In the genomic region with DNA sequence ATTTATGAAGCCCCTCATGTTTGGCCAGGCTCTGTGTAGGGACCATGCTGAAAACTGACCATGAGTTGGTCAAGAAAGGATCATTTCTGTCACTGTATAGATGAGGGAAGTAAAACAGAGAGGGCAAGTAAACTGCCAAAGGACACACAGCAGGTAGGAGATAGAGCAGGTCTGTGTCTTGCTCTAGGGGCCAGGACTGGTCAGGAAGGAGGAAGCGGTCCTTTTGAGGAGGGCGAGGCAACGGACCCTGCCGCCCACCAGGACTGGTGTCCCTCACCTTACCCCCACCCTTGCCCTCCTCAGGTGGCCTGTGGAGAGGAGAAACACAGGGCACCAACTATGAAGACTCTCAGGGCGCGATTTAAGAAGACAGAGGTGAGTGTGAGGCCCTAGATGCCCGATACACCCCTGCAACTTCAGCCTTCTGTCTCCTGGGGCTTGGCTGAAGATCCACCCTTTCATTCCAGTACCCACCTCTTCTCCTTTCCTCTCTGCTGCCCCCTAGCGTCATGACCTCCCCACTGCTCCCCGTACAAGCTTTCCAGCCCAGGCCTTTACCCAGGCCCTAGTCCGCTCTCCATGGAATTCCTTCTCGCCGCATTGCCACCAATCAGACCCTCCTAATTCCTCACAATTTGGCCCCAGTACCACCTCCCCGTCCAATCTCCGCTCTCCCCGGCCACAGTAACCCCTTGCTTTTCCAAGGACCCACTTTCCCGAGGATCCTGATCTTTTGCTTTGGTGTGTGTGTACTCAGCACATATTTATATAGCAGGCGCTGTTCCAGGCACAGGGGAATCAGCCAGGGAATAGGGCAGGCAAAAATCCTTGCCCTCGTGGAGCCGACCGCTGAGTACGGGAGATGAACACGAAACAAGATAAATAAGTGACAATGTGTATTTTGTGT, we compare ENCODE assay signal across 8 cellular contexts. TPM values are rescaled to one million over a fixed set of nuclear protein-coding genes. Genes with fewer than 3 reads are reported as not detected.
DNase-seq lines count a peak whose midpoint lies in the region; ATAC-seq, FAIRE-seq and TF ChIP-seq lines count a peak whose summit lies in the region.

No MANE protein-coding gene starts in this region.

- no peak for TF ChIP-seq POLR2A in HepG2 (IDR thresholded peaks at IDR 0.05; ENCODE audit: insufficient read depth in 1 of 2, low read depth in 2 of 2, low read length in 2 of 2)

- peak; percentile 76 for DNase-seq in activated gamma-delta T cell treated with Interleukin-2 at 50 U/mL for 16 hours
- no peak for DNase-seq in activated gamma-delta T cell (lab: John Stamatoyannopoulos, UW)
- peak; percentile 47 for DNase-seq in NCI-H226
- peak; percentile 51 for DNase-seq in central memory CD4-positive, alpha-beta T cell
- DNase-seq in HepG2 (ENCODE audit: low spot score) = peak; percentile 67
- peak; percentile 35 to 72 (median 45) for DNase-seq in stimulated activated CD4-positive, alpha-beta T cell treated with anti-CD3 and anti-CD28 coated beads, TNF-alpha, amount 100 ng/mL, for 1 hour (ENCODE audit: low read depth in 3 of 3, low spot score in 1 of 3)

- peak overlapping the region; percentile 58; the same call in 1 of the 2 replicates for H3K9ac ChIP-seq in HepG2 (ENCODE audit: insufficient read depth, low read depth, low read length)

- no peak overlapping the region for H3K27ac ChIP-seq in HepG2 (ENCODE audit: extremely low read length, insufficient read depth, low read length)

- no peaks in the 10 kb centered on the region; a peak in 1 of 5 replicates for H3K27me3 ChIP-seq in HepG2 (ENCODE audit: control insufficient read depth in 1 of 2, insufficient read depth in 2 of 2, low read length in 2 of 2)

- peak; percentile 47 to 60 for ATAC-seq in activated CD4-positive, CD25-positive, alpha-beta regulatory T cell treated with anti-CD3 and anti-CD28 coated beads, Interleukin-2, amount 50 U/mL, for 24 hours
- ATAC-seq in HepG2 (peak; percentile 86), GM21381 (IDR thresholded peaks at IDR 0.05; ENCODE audit: unreplicated experiment) (no peak)

- peak overlapping the region in 2 of 3 experiments; percentile 32 to 65; a peak in 2 of 6 replicates for H3K4me3 ChIP-seq in HepG2 (replicated peaks in 1 of 3; ENCODE audit: insufficient read depth in 1 of 3, low read depth in 2 of 3, low read length in 3 of 3)

- peak; percentile 81 for FAIRE-seq in HepG2 (lab: Jason Lieb, UNC)

- TF ChIP-seq EP300 in HepG2 (IDR thresholded peaks at IDR 0.05; ENCODE audit: low read depth in 2 of 2, low read length in 2 of 2) (no peak), HepG2 (CRISPR knock-in tag; IDR thresholded peaks at IDR 0.05; ENCODE audit: borderline replicate concordance) (no peak)

- peaks cover 30% of the 10 kb centered on the region for H3K4me1 ChIP-seq in HepG2 (ENCODE audit: insufficient read depth, low read length)

- H3K9me3 ChIP-seq in HepG2 (ENCODE audit: low read length) = no peaks in the 10 kb centered on the region

- no peaks in the 10 kb centered on the region for H4K20me1 ChIP-seq in HepG2 (ENCODE audit: insufficient read depth, low read length)

- intact Hi-C loops in HepG2 (cut with micrococcal nuclease; ENCODE audit: unreplicated experiment) = loop anchor here (5.0 kb wide), 1 partner anchor 44 kb away; no protein-coding TSS in a partner anchor

- TF ChIP-seq RAD21 in HepG2 (CRISPR knock-in tag; IDR thresholded peaks at IDR 0.05) = no peak

- WGBS in HepG2 (ENCODE audit: low lambda C conversion rate) = 10% methylated on average over 20 of the region's 22 CpGs

- no peaks in the 10 kb centered on the region for H3K36me3 ChIP-seq in HepG2 (replicated peaks in 1 of 2; ENCODE audit: control insufficient read depth in 1 of 2, insufficient read depth in 2 of 2, low read length in 2 of 2)

- peak overlapping the region; percentile 97 for H2AFZ ChIP-seq in HepG2 (ENCODE audit: low read length)

- peak overlapping the region; percentile 98 for H3K4me2 ChIP-seq in HepG2 (ENCODE audit: low read depth, low read length)

- in situ Hi-C loops in HepG2 (cut with HindIII; ENCODE audit: extremely low pct_ligation_motif_present, low pct_unique_long_range_greater_than_20kb) = no loop called here

- BruUV-seq in HepG2 (replicated peaks; lab: Mats Ljungman, UMichigan) = no TSS peak

- TF ChIP-seq CTCF in HepG2 (CRISPR knock-in tag; IDR thresholded peaks at IDR 0.05) = peak; percentile 93

- CTCF ChIA-PET in HepG2 (lab: Yijun Ruan, JAX; ENCODE audit: low intra/inter-chr PET ratio, low total read pairs) = interaction anchor here (1.2 to 2.3 kb wide), 4 partner anchors 14 to 46 kb away, joined by 3 to 15 read pairs (median 6); no protein-coding TSS in a partner anchor

- POLR2A ChIA-PET in HepG2 (lab: Yijun Ruan, JAX) = no interaction called here

- no peaks in the 10 kb centered on the region for H3K79me2 ChIP-seq in HepG2 (ENCODE audit: insufficient read depth, low read length)

RNA-seq across cellular contexts. Expression of a gene that starts 3.9 kb away (rescaled TPM):
- 0.13 TPM in 1 of 2 replicates, not detected in the other for total RNA-seq in HepG2 (2016; rRNA removed; fragmentation: Illumina TruSeq; extraction: Trizol)
- not detected in 2 replicates for total RNA-seq in HepG2 (2016; cell fraction: cytosol; rRNA removed; fragmentation: Illumina TruSeq; extraction: Trizol; ENCODE audit: low read depth)
- 0.06 and 0.19 TPM in 2 replicates for total RNA-seq in HepG2 (2016; cell fraction: insoluble cytoplasmic fraction; rRNA removed; fragmentation: Illumina TruSeq; extraction: Trizol)
- total RNA-seq in HepG2 (2016; cell fraction: membrane; rRNA removed; fragmentation: Illumina TruSeq; extraction: Trizol) = not detected in 2 replicates
- total RNA-seq in HepG2 (2016; cell fraction: nucleus; rRNA removed; fragmentation: Illumina TruSeq; extraction: Trizol) = 0.22 TPM in 1 of 2 replicates, not detected in the other
- polyA plus RNA-seq in HepG2 (2011; rRNA removed) = 0.17 and 0.24 TPM in 2 replicates
- 0.15 and 0.19 TPM in 2 replicates for polyA plus RNA-seq in HepG2 (2011; cell fraction: cytosol; rRNA removed)
- 0.97 and 1.2 TPM in 2 replicates for polyA plus RNA-seq in HepG2 (2011; cell fraction: nucleus; rRNA removed)
- polyA plus RNA-seq in HepG2 (2012) = 0.13 and 0.28 TPM in 2 replicates
- not detected in 2 replicates for polyA plus RNA-seq in HepG2 (2016; cell fraction: cytosol; fragmentation: Illumina TruSeq; extraction: Trizol; ENCODE audit: low read depth)
- polyA plus RNA-seq in HepG2 (2016; cell fraction: insoluble cytoplasmic fraction; fragmentation: Illumina TruSeq; extraction: Trizol; ENCODE audit: low read depth) = not detected in 2 replicates
- not detected in 2 replicates for polyA plus RNA-seq in HepG2 (2016; cell fraction: membrane; fragmentation: Illumina TruSeq; extraction: Trizol; ENCODE audit: low read depth)
- polyA plus RNA-seq in HepG2 (2016; cell fraction: nucleus; fragmentation: Illumina TruSeq; extraction: Trizol; ENCODE audit: insufficient read depth, low read depth) = 0.36 and 0.63 TPM in 2 replicates
- polyA minus RNA-seq in HepG2 (2011; rRNA and poly(A)+ RNA removed; ENCODE audit: low replicate concordance) = 0.07 and 0.20 TPM in 2 replicates
- polyA minus RNA-seq in HepG2 (2011; cell fraction: cytosol; rRNA and poly(A)+ RNA removed) = not detected in 2 replicates
- polyA minus RNA-seq in HepG2 (2011; cell fraction: nucleus; rRNA and poly(A)+ RNA removed) = 0.25 TPM in 1 of 2 replicates, not detected in the other

RNA-seq across cellular contexts. Expression of a gene that starts 4.0 kb away (rescaled TPM):
- total RNA-seq in HepG2 (2016; rRNA removed; fragmentation: Illumina TruSeq; extraction: Trizol) = 8.6 and 11.0 TPM in 2 replicates
- total RNA-seq in HepG2 (2016; cell fraction: cytosol; rRNA removed; fragmentation: Illumina TruSeq; extraction: Trizol; ENCODE audit: low read depth) = 7.2 and 9.1 TPM in 2 replicates
- 7.9 and 10.6 TPM in 2 replicates for total RNA-seq in HepG2 (2016; cell fraction: insoluble cytoplasmic fraction; rRNA removed; fragmentation: Illumina TruSeq; extraction: Trizol)
- total RNA-seq in HepG2 (2016; cell fraction: membrane; rRNA removed; fragmentation: Illumina TruSeq; extraction: Trizol) = 7.5 and 8.1 TPM in 2 replicates
- total RNA-seq in HepG2 (2016; cell fraction: nucleus; rRNA removed; fragmentation: Illumina TruSeq; extraction: Trizol) = 7.0 and 8.1 TPM in 2 replicates
- polyA plus RNA-seq in HepG2 (2011; rRNA removed) = 18.4 and 20.7 TPM in 2 replicates
- 12.2 and 19.4 TPM in 2 replicates for polyA plus RNA-seq in HepG2 (2011; cell fraction: cytosol; rRNA removed)
- polyA plus RNA-seq in HepG2 (2011; cell fraction: nucleus; rRNA removed) = 69.5 and 82.9 TPM in 2 replicates
- polyA plus RNA-seq in HepG2 (2012) = 7.3 and 9.2 TPM in 2 replicates
- polyA plus RNA-seq in HepG2 (2016; cell fraction: cytosol; fragmentation: Illumina TruSeq; extraction: Trizol; ENCODE audit: low read depth) = 4.6 and 5.1 TPM in 2 replicates
- 9.5 and 10.8 TPM in 2 replicates for polyA plus RNA-seq in HepG2 (2016; cell fraction: insoluble cytoplasmic fraction; fragmentation: Illumina TruSeq; extraction: Trizol; ENCODE audit: low read depth)
- polyA plus RNA-seq in HepG2 (2016; cell fraction: membrane; fragmentation: Illumina TruSeq; extraction: Trizol; ENCODE audit: low read depth) = 6.0 TPM in 2 replicates
- 31.6 and 35.6 TPM in 2 replicates for polyA plus RNA-seq in HepG2 (2016; cell fraction: nucleus; fragmentation: Illumina TruSeq; extraction: Trizol; ENCODE audit: insufficient read depth, low read depth)
- polyA minus RNA-seq in HepG2 (2011; rRNA and poly(A)+ RNA removed; ENCODE audit: low replicate concordance) = 18.0 and 19.2 TPM in 2 replicates
- 6.8 and 7.4 TPM in 2 replicates for polyA minus RNA-seq in HepG2 (2011; cell fraction: cytosol; rRNA and poly(A)+ RNA removed)
- polyA minus RNA-seq in HepG2 (2011; cell fraction: nucleus; rRNA and poly(A)+ RNA removed) = 9.0 TPM in 2 replicates

RNA-seq across cellular contexts. Expression of a gene that starts 32.9 kb away (rescaled TPM):
- total RNA-seq in HepG2 (2016; rRNA removed; fragmentation: Illumina TruSeq; extraction: Trizol) = 3.8 and 4.5 TPM in 2 replicates
- 0.61 and 1.3 TPM in 2 replicates for total RNA-seq in HepG2 (2016; cell fraction: cytosol; rRNA removed; fragmentation: Illumina TruSeq; extraction: Trizol; ENCODE audit: low read depth)
- 2.7 and 4.7 TPM in 2 replicates for total RNA-seq in HepG2 (2016; cell fraction: insoluble cytoplasmic fraction; rRNA removed; fragmentation: Illumina TruSeq; extraction: Trizol)
- 1.9 and 2.1 TPM in 2 replicates for total RNA-seq in HepG2 (2016; cell fraction: membrane; rRNA removed; fragmentation: Illumina TruSeq; extraction: Trizol)
- 5.9 and 7.0 TPM in 2 replicates for total RNA-seq in HepG2 (2016; cell fraction: nucleus; rRNA removed; fragmentation: Illumina TruSeq; extraction: Trizol)
- 3.8 and 7.0 TPM in 2 replicates for polyA plus RNA-seq in HepG2 (2011; rRNA removed)
- 3.1 and 5.0 TPM in 2 replicates for polyA plus RNA-seq in HepG2 (2011; cell fraction: cytosol; rRNA removed)
- polyA plus RNA-seq in HepG2 (2011; cell fraction: nucleus; rRNA removed) = 7.4 and 9.2 TPM in 2 replicates
- 13.4 and 16.9 TPM in 2 replicates for polyA plus RNA-seq in HepG2 (2012)
- polyA plus RNA-seq in HepG2 (2016; cell fraction: cytosol; fragmentation: Illumina TruSeq; extraction: Trizol; ENCODE audit: low read depth) = 2.1 and 2.2 TPM in 2 replicates
- polyA plus RNA-seq in HepG2 (2016; cell fraction: insoluble cytoplasmic fraction; fragmentation: Illumina TruSeq; extraction: Trizol; ENCODE audit: low read depth) = 11.1 and 13.5 TPM in 2 replicates
- 4.0 and 5.2 TPM in 2 replicates for polyA plus RNA-seq in HepG2 (2016; cell fraction: membrane; fragmentation: Illumina TruSeq; extraction: Trizol; ENCODE audit: low read depth)
- 28.4 and 29.8 TPM in 2 replicates for polyA plus RNA-seq in HepG2 (2016; cell fraction: nucleus; fragmentation: Illumina TruSeq; extraction: Trizol; ENCODE audit: insufficient read depth, low read depth)
- polyA minus RNA-seq in HepG2 (2011; rRNA and poly(A)+ RNA removed; ENCODE audit: low replicate concordance) = 0.09 and 2.9 TPM in 2 replicates
- polyA minus RNA-seq in HepG2 (2011; cell fraction: cytosol; rRNA and poly(A)+ RNA removed) = 1.7 and 3.2 TPM in 2 replicates
- 2.1 and 2.6 TPM in 2 replicates for polyA minus RNA-seq in HepG2 (2011; cell fraction: nucleus; rRNA and poly(A)+ RNA removed)

RNA-seq across cellular contexts. Expression of a gene that starts 43.0 kb away (rescaled TPM):
- total RNA-seq in HepG2 (2016; rRNA removed; fragmentation: Illumina TruSeq; extraction: Trizol) = not detected in 2 replicates
- total RNA-seq in HepG2 (2016; cell fraction: cytosol; rRNA removed; fragmentation: Illumina TruSeq; extraction: Trizol; ENCODE audit: low read depth) = not detected in 2 replicates
- total RNA-seq in HepG2 (2016; cell fraction: insoluble cytoplasmic fraction; rRNA removed; fragmentation: Illumina TruSeq; extraction: Trizol) = 0.16 and 0.28 TPM in 2 replicates
- not detected in 2 replicates for total RNA-seq in HepG2 (2016; cell fraction: membrane; rRNA removed; fragmentation: Illumina TruSeq; extraction: Trizol)
- total RNA-seq in HepG2 (2016; cell fraction: nucleus; rRNA removed; fragmentation: Illumina TruSeq; extraction: Trizol) = not detected in 2 replicates
- polyA plus RNA-seq in HepG2 (2011; rRNA removed) = 3.4 and 8.3 TPM in 2 replicates
- 3.7 and 5.7 TPM in 2 replicates for polyA plus RNA-seq in HepG2 (2011; cell fraction: cytosol; rRNA removed)
- polyA plus RNA-seq in HepG2 (2011; cell fraction: nucleus; rRNA removed) = 5.8 TPM in 2 replicates
- polyA plus RNA-seq in HepG2 (2012) = 5.3 and 5.5 TPM in 2 replicates
- 0.20 TPM in 1 of 2 replicates, not detected in the other for polyA plus RNA-seq in HepG2 (2016; cell fraction: cytosol; fragmentation: Illumina TruSeq; extraction: Trizol; ENCODE audit: low read depth)
- not detected in 2 replicates for polyA plus RNA-seq in HepG2 (2016; cell fraction: insoluble cytoplasmic fraction; fragmentation: Illumina TruSeq; extraction: Trizol; ENCODE audit: low read depth)
- not detected in 2 replicates for polyA plus RNA-seq in HepG2 (2016; cell fraction: membrane; fragmentation: Illumina TruSeq; extraction: Trizol; ENCODE audit: low read depth)
- polyA plus RNA-seq in HepG2 (2016; cell fraction: nucleus; fragmentation: Illumina TruSeq; extraction: Trizol; ENCODE audit: insufficient read depth, low read depth) = 0.83 TPM in 1 of 2 replicates, not detected in the other
- polyA minus RNA-seq in HepG2 (2011; rRNA and poly(A)+ RNA removed; ENCODE audit: low replicate concordance) = 2.3 and 3.4 TPM in 2 replicates
- 3.4 TPM in 1 of 2 replicates, not detected in the other for polyA minus RNA-seq in HepG2 (2011; cell fraction: cytosol; rRNA and poly(A)+ RNA removed)
- 1.5 and 1.8 TPM in 2 replicates for polyA minus RNA-seq in HepG2 (2011; cell fraction: nucleus; rRNA and poly(A)+ RNA removed)
